8 cellular contexts compared by ENCODE assay signal in the genomic region with DNA sequence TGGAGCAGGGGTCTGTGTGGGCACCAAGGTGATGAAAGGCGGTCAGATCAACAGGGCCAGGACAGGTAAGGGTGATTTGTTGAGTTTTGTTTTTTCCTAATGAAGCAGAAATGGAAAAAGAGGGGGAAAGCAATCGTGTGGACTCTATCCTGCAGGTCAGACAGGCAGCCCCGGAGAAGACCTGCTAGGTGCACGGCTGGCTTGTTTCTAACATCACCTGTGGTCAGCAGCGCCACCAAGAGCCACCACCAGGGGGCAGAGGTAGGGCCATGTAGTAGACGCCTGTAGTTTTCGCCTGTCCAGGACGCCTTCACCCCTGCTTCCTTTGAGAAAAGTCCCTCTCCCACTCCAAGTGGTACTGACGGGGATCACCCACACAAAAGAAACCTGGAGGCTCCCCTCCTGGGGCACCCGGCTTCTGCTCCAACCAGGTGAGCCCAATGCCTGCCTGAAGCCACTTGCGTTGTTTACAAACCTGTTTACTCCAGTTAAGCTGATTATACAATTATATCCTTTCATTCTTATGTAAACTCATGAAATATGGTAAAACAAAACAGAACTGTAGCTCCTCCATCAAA. TPM values are rescaled to one million over a fixed set of nuclear protein-coding genes. Genes with fewer than 3 reads are reported as not detected.
DNase-seq lines count a peak whose midpoint lies in the region; ATAC-seq and TF ChIP-seq lines count a peak whose summit lies in the region.

No MANE protein-coding gene starts in this region.

- no peak for TF ChIP-seq POLR2A in thyroid gland (IDR thresholded peaks at IDR 0.05)

- H3K27me3 ChIP-seq in osteoblast (ENCODE audit: insufficient read depth, low read length) (no peaks in the 10 kb centered on the region), thyroid gland (no peaks in the 10 kb centered on the region)

- H3K4me1 ChIP-seq in osteoblast (ENCODE audit: insufficient read depth, low read length) = peaks cover 10% of the 10 kb centered on the region
- H3K4me1 ChIP-seq in thyroid gland = peaks cover 16 to 28% of the 10 kb centered on the region in 2 donors

- no peak overlapping the region for H3K27ac ChIP-seq in osteoblast (ENCODE audit: low read depth, low read length)
- no peak overlapping the region for H3K27ac ChIP-seq in thyroid gland

- H4K20me1 ChIP-seq in osteoblast (ENCODE audit: insufficient read depth, low read length) = no peaks in the 10 kb centered on the region

- H3K9me3 ChIP-seq in osteoblast (ENCODE audit: low read depth, low read length) = no peaks in the 10 kb centered on the region
- H3K9me3 ChIP-seq in thyroid gland = no peaks in the 10 kb centered on the region

- no peak for ATAC-seq in GM19397 (IDR thresholded peaks at IDR 0.05; ENCODE audit: unreplicated experiment)

- intact Hi-C loops in thyroid gland (cut with DNase I) = loop anchor here (5.0 kb wide), 1 partner anchor 161 kb away; no protein-coding TSS in a partner anchor

- peaks cover 7% of the 10 kb centered on the region for H3K36me3 ChIP-seq in osteoblast (ENCODE audit: insufficient read depth, low read length)
- H3K36me3 ChIP-seq in thyroid gland = peaks cover 7 to 9% of the 10 kb centered on the region in 2 donors

- peaks cover 25% of the 10 kb centered on the region for H3K79me2 ChIP-seq in osteoblast (ENCODE audit: insufficient read depth, low read length)

- H3K4me2 ChIP-seq in osteoblast (ENCODE audit: insufficient read depth, low read length) = peak overlapping the region; percentile 69

- DNase-seq in GM10266 (ENCODE audit: extremely low spot score) (peak; percentile 72), SHP77 (lab: John Stamatoyannopoulos, UW) (peak; percentile 85 to 88), activated gamma-delta T cell treated with Interleukin-2 at 50 U/mL for 16 hours (peak; percentile 83), foreskin melanocyte (peak; percentile 46), osteoblast (ENCODE audit: insufficient read length, low spot score, missing footprints) (peak; percentile 86), thyroid gland (peak; percentile 94)

- H2AFZ ChIP-seq in osteoblast (ENCODE audit: low read length) = peak overlapping the region; percentile 84

- 18 to 19% methylated on average over 10 to 11 of the region's 11 CpGs for WGBS in thyroid gland, 2 donors

- TF ChIP-seq CTCF in GM10266 (IDR thresholded peaks at IDR 0.05; ENCODE audit: control insufficient read depth, insufficient read depth, low read depth, missing control alignments) = peak; percentile 87
- peak; percentile 88 for TF ChIP-seq CTCF in LNCAP (IDR thresholded peaks at IDR 0.05)
- peak; percentile 95 for TF ChIP-seq CTCF in osteoblast (IDR thresholded peaks at IDR 0.05; ENCODE audit: extremely low read depth, low read depth, low read length)
- peak; percentile 74 to 90 (median 86) for TF ChIP-seq CTCF in thyroid gland (IDR thresholded peaks at IDR 0.05)

- H3K4me3 ChIP-seq in osteoblast (ENCODE audit: insufficient read depth, low read length) (no peak overlapping the region), thyroid gland (replicated peaks in 1 of 3) (no peak overlapping the region)

RNA-seq across cellular contexts. Expression of a gene that starts 54.2 kb away (rescaled TPM):
- total RNA-seq in osteoblast = 53.6 and 71.3 TPM in 2 replicates
- 100 to 1,000 TPM in 2 of 4 donors, 10 to 100 TPM in 2; 57.6 to 287 (median 102) TPM for total RNA-seq in thyroid gland
